In genomic region chr1:147494998-147495580, GRCh38 we compare ENCODE assay signal across 9 cellular contexts. TPM values are rescaled to one million over a fixed set of nuclear protein-coding genes. Genes with fewer than 3 reads are reported as not detected.
DNase-seq lines count a peak whose midpoint lies in the region; ATAC-seq lines count a peak whose summit lies in the region.
"Had no signal": no experiment of that assay in that cellular context is flagged by ENCODE, and none has a peak within 500 bp of the region (broad histone marks: within the 10 kb centered on the region; RNA-seq: fewer than 3 reads in every experiment).

No MANE protein-coding gene starts in this region.

- no peak overlapping the region for H3K27ac ChIP-seq in CD4-positive, CD25-positive, alpha-beta regulatory T cell (ENCODE audit: insufficient read depth, low read length, poor library complexity, severe bottlenecking)
- H3K27ac ChIP-seq: SK-N-MC had no signal

- H3K4me1 ChIP-seq in CD4-positive, CD25-positive, alpha-beta regulatory T cell (ENCODE audit: control insufficient read depth, insufficient read depth, low read length, poor library complexity, severe bottlenecking), result peaks cover 2% of the 10 kb centered on the region

- H3K27ac Mint-ChIP-seq in CD4-positive, CD25-positive, alpha-beta regulatory T cell, result peak overlapping the region in 1 of 3 donors; percentile 42
- no peak overlapping the region for H3K27ac Mint-ChIP-seq in activated CD8-positive, alpha-beta memory T cell treated with anti-CD3 and anti-CD28 coated beads, Interleukin-2, amount 10 ng/mL, durations not matched to agents 7 days and 5 days
- peak overlapping the region in 1 of 6 donors; percentile 28 for H3K27ac Mint-ChIP-seq in naive B cell
- H3K27ac Mint-ChIP-seq in stimulated activated memory B cell treated with anti-CD40 and anti-IgM and Interleukin-4, amounts not matched to agents 10 μg/mL and 1 μg/mL and 100 μg/mL, for 72 hours, result no peak overlapping the region

- no peaks in the 10 kb centered on the region for H3K9me3 Mint-ChIP-seq in CD4-positive, CD25-positive, alpha-beta regulatory T cell
- H3K9me3 Mint-ChIP-seq in activated CD8-positive, alpha-beta memory T cell treated with anti-CD3 and anti-CD28 coated beads, Interleukin-2, amount 10 ng/mL, durations not matched to agents 7 days and 5 days (ENCODE audit: low read depth), result no peaks in the 10 kb centered on the region
- H3K9me3 Mint-ChIP-seq in naive B cell, result no peaks in the 10 kb centered on the region
- H3K9me3 Mint-ChIP-seq in stimulated activated memory B cell treated with anti-CD40 and anti-IgM and Interleukin-4, amounts not matched to agents 10 μg/mL and 1 μg/mL and 100 μg/mL, for 72 hours, result no peaks in the 10 kb centered on the region

- peak; percentile 91 to 92 for ATAC-seq in CD4-positive, CD25-positive, alpha-beta regulatory T cell (ENCODE audit: low read depth in 2 of 2)
- ATAC-seq in GM19328 (IDR thresholded peaks at IDR 0.05; ENCODE audit: unreplicated experiment), result peak; percentile 70
- ATAC-seq in activated CD8-positive, alpha-beta memory T cell treated with anti-CD3 and anti-CD28 coated beads, Interleukin-2, amount 10 ng/mL, durations not matched to agents 7 days and 5 days, result peak; percentile 100
- peak; percentile 93 to 99 for ATAC-seq in naive B cell (ENCODE audit: low read depth in 2 of 2)
- ATAC-seq in stimulated activated memory B cell treated with anti-CD40 and anti-IgM and Interleukin-4, amounts not matched to agents 10 μg/mL and 1 μg/mL and 100 μg/mL, for 72 hours, result peak; percentile 82

- no peaks in the 10 kb centered on the region for H3K36me3 ChIP-seq in CD4-positive, CD25-positive, alpha-beta regulatory T cell (ENCODE audit: control insufficient read depth, insufficient read depth, low read length)

- H3K4me3 Mint-ChIP-seq in CD4-positive, CD25-positive, alpha-beta regulatory T cell, result no peak overlapping the region
- H3K4me3 Mint-ChIP-seq in activated CD8-positive, alpha-beta memory T cell treated with anti-CD3 and anti-CD28 coated beads, Interleukin-2, amount 10 ng/mL, durations not matched to agents 7 days and 5 days, result no peak overlapping the region
- no peak overlapping the region for H3K4me3 Mint-ChIP-seq in naive B cell
- H3K4me3 Mint-ChIP-seq in stimulated activated memory B cell treated with anti-CD40 and anti-IgM and Interleukin-4, amounts not matched to agents 10 μg/mL and 1 μg/mL and 100 μg/mL, for 72 hours, result no peak overlapping the region

- CTCF ChIA-PET in activated CD8-positive, alpha-beta memory T cell treated with anti-CD3 and anti-CD28 coated beads, Interleukin-2, amount 10 ng/mL, durations not matched to agents 7 days and 5 days (lab: Charles Lee), result interaction anchor here (1.0 to 4.5 kb wide), 6 partner anchors 146 to 398 kb away, joined by 3 to 24 read pairs (median 5); partner anchors contain the start of gene ACP6

- peak; percentile 44 to 80 (median 66) for DNase-seq in CD4-positive, CD25-positive, alpha-beta regulatory T cell
- peak; percentile 32 for DNase-seq in HK-2 (ENCODE audit: unreplicated experiment)
- DNase-seq in NCI-H82 treated with DMSO at 0.1 percent for 48 hours (lab: John Stamatoyannopoulos, UW; ENCODE audit: unreplicated experiment), result peak; percentile 45
- peak; percentile 81 for DNase-seq in activated CD8-positive, alpha-beta memory T cell treated with anti-CD3 and anti-CD28 coated beads, Interleukin-2, amount 10 ng/mL, durations not matched to agents 7 days and 5 days
- peak; percentile 65 for DNase-seq in epidermal melanocyte (ENCODE audit: insufficient read length, low spot score)
- DNase-seq in naive B cell, result peak; percentile 52

- H3K27me3 Mint-ChIP-seq in CD4-positive, CD25-positive, alpha-beta regulatory T cell, result peaks cover 18% of the 10 kb centered on the region
- H3K27me3 Mint-ChIP-seq in activated CD8-positive, alpha-beta memory T cell treated with anti-CD3 and anti-CD28 coated beads, Interleukin-2, amount 10 ng/mL, durations not matched to agents 7 days and 5 days, result peaks cover 10% of the 10 kb centered on the region
- peaks cover 24 to 29% (median 28%) of the 10 kb centered on the region in 3 donors for H3K27me3 Mint-ChIP-seq in naive B cell
- H3K27me3 Mint-ChIP-seq in stimulated activated memory B cell treated with anti-CD40 and anti-IgM and Interleukin-4, amounts not matched to agents 10 μg/mL and 1 μg/mL and 100 μg/mL, for 72 hours, result peaks cover 12% of the 10 kb centered on the region

- H3K27me3 ChIP-seq in CD4-positive, CD25-positive, alpha-beta regulatory T cell (ENCODE audit: control insufficient read depth, insufficient read depth, low read length), result peaks cover 2% of the 10 kb centered on the region

- no peaks in the 10 kb centered on the region for H3K36me3 Mint-ChIP-seq in CD4-positive, CD25-positive, alpha-beta regulatory T cell
- H3K36me3 Mint-ChIP-seq in activated CD8-positive, alpha-beta memory T cell treated with anti-CD3 and anti-CD28 coated beads, Interleukin-2, amount 10 ng/mL, durations not matched to agents 7 days and 5 days, result no peaks in the 10 kb centered on the region
- no peaks in the 10 kb centered on the region for H3K36me3 Mint-ChIP-seq in naive B cell
- no peaks in the 10 kb centered on the region for H3K36me3 Mint-ChIP-seq in stimulated activated memory B cell treated with anti-CD40 and anti-IgM and Interleukin-4, amounts not matched to agents 10 μg/mL and 1 μg/mL and 100 μg/mL, for 72 hours

- H3K4me1 Mint-ChIP-seq in CD4-positive, CD25-positive, alpha-beta regulatory T cell, result peaks cover 0 to 2% (median 0%) of the 10 kb centered on the region in 4 donors
- no peaks in the 10 kb centered on the region for H3K4me1 Mint-ChIP-seq in activated CD8-positive, alpha-beta memory T cell treated with anti-CD3 and anti-CD28 coated beads, Interleukin-2, amount 10 ng/mL, durations not matched to agents 7 days and 5 days
- peaks cover 0 to 3% (median 0%) of the 10 kb centered on the region in 3 donors for H3K4me1 Mint-ChIP-seq in naive B cell
- H3K4me1 Mint-ChIP-seq in stimulated activated memory B cell treated with anti-CD40 and anti-IgM and Interleukin-4, amounts not matched to agents 10 μg/mL and 1 μg/mL and 100 μg/mL, for 72 hours, result no peaks in the 10 kb centered on the region

- no peak overlapping the region for H3K4me3 ChIP-seq in CD4-positive, CD25-positive, alpha-beta regulatory T cell (ENCODE audit: low read depth, low read length)
- H3K4me3 ChIP-seq: SK-N-MC had no signal

- H3K9me3 ChIP-seq in CD4-positive, CD25-positive, alpha-beta regulatory T cell (ENCODE audit: control insufficient read depth in 2 of 2, low read length in 2 of 2), result no peaks in the 10 kb centered on the region

RNA-seq across cellular contexts. Expression of gene BCL9, which starts 46.2 kb away (rescaled TPM):
- total RNA-seq in CD4-positive, CD25-positive, alpha-beta regulatory T cell, result 17.1 TPM
- polyA plus RNA-seq in CD4-positive, CD25-positive, alpha-beta regulatory T cell, result 1 to 10 TPM; 2.1 to 5.0 (median 2.8) TPM
- 10 to 100 TPM in 1 of 2 experiments, 1 to 10 TPM in 1; 7.5 to 15.4 TPM for total RNA-seq in activated CD8-positive, alpha-beta memory T cell treated with anti-CD3 and anti-CD28 coated beads, Interleukin-2, amount 10 ng/mL, durations not matched to agents 7 days and 5 days
- 1 to 10 TPM in 5 of 6 donors, not detected in 1; 1.2 to 3.0 (median 1.4) TPM for polyA plus RNA-seq in naive B cell (ENCODE audit: low read depth in 6 of 6)
